ENCODE assay signal across 8 cellular contexts in the genomic region with DNA sequence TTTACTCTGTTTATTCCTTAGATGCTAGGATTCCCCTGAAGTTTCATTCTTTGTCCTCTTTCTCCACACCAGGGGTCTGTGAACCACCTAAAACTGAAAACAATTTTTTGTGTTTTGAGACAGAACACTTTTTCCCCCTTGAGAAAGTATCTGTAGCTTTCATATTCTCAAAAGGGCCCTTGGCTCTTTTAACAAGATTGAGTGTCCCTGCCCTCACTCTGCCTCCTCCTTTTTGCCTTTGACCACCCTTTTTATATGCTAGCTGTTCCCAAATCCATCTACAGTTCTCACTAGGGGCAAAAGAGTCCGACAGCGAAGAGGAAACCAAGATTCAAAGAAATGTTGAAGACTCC. TPM values are rescaled to one million over a fixed set of nuclear protein-coding genes. Genes with fewer than 3 reads are reported as not detected.
A peak's percentile ranks its signal among the peaks of the same experiment; 100 is the strongest.
DNase-seq lines count a peak whose midpoint lies in the region; ATAC-seq and TF ChIP-seq lines count a peak whose summit lies in the region.

No MANE protein-coding gene starts in this region.

- H3K27ac Mint-ChIP-seq in brain (peak overlapping the region; percentile 92 to 99 (median 96)), memory B cell (peak overlapping the region; percentile 87)

- ATAC-seq in Right ventricle myocardium superior (ENCODE audit: poor library complexity): no peak
- ATAC-seq in memory B cell (ENCODE audit: low read depth): no peak
- ATAC-seq in upper lobe of right lung: no peak
- ATAC-seq in HG02973 (IDR thresholded peaks at IDR 0.05; ENCODE audit: unreplicated experiment): no peak

- H3K9me3 Mint-ChIP-seq in brain: peaks cover 5 to 9% (median 7%) of the 10 kb centered on the region in 5 experiments
- H3K9me3 Mint-ChIP-seq in memory B cell: no peaks in the 10 kb centered on the region

- peak overlapping the region; percentile 73 for H3K4me3 ChIP-seq in cardiac muscle cell
- H3K4me3 ChIP-seq in upper lobe of right lung: peak overlapping the region; percentile 72

- H3K4me1 ChIP-seq in cardiac muscle cell (ENCODE audit: low read depth): peaks cover 15% of the 10 kb centered on the region
- H3K4me1 ChIP-seq in upper lobe of right lung: peaks cover 14% of the 10 kb centered on the region

- TF ChIP-seq CTCF in cardiac muscle cell (IDR thresholded peaks at IDR 0.05; ENCODE audit: low read depth, low read length): no peak
- TF ChIP-seq CTCF in brain (conservative IDR thresholded peaks at IDR 0.05): no peak
- no peak for TF ChIP-seq CTCF in upper lobe of right lung (IDR thresholded peaks at IDR 0.05)

- H3K27ac ChIP-seq in cardiac muscle cell (peak overlapping the region; percentile 92), upper lobe of right lung (peak overlapping the region; percentile 79)

- peaks cover 37% of the 10 kb centered on the region for H3K4me1 Mint-ChIP-seq in brain
- H3K4me1 Mint-ChIP-seq in memory B cell: peaks cover 29% of the 10 kb centered on the region

- intact Hi-C loops in Right ventricle myocardium superior (cut with DNase I): loop anchor here (10.0 kb wide), 1 partner anchor 200 kb away; a partner anchor contains a TSS
- intact Hi-C loops in upper lobe of right lung (cut with DNase I): no loop called here

- H3K27me3 ChIP-seq in cardiac muscle cell (no peaks in the 10 kb centered on the region), upper lobe of right lung (no peaks in the 10 kb centered on the region)

- peaks cover 17% of the 10 kb centered on the region for H3K36me3 Mint-ChIP-seq in brain
- H3K36me3 Mint-ChIP-seq in memory B cell: peaks cover 9% of the 10 kb centered on the region

- H3K36me3 ChIP-seq in cardiac muscle cell (peaks cover 4% of the 10 kb centered on the region), upper lobe of right lung (no peaks in the 10 kb centered on the region)

- H3K9me3 ChIP-seq in cardiac muscle cell (ENCODE audit: low read depth) (no peaks in the 10 kb centered on the region), upper lobe of right lung (no peaks in the 10 kb centered on the region)

- H3K4me3 Mint-ChIP-seq in brain (peak overlapping the region; percentile 90 to 96 (median 92)), memory B cell (peak overlapping the region; percentile 93)

- peaks cover 9% of the 10 kb centered on the region for H3K27me3 Mint-ChIP-seq in brain
- H3K27me3 Mint-ChIP-seq in memory B cell: no peaks in the 10 kb centered on the region

- no peak for DNase-seq in cardiac muscle cell (ENCODE audit: low read depth in 1 of 2, low spot score in 1 of 2)
- DNase-seq in Right ventricle myocardium superior: no peak
- no peak for DNase-seq in memory B cell (ENCODE audit: low spot score in 2 of 2)
- DNase-seq in upper lobe of right lung: no peak
- no peak for DNase-seq in COR-L47 (lab: John Stamatoyannopoulos, UW)
- DNase-seq in GDM1 (lab: John Stamatoyannopoulos, UW): no peak

RNA-seq across cellular contexts. Expression of a gene that starts 0.9 kb away (rescaled TPM):
- total RNA-seq in cardiac muscle cell (18.7 and 30.8 TPM in 2 replicates), Right ventricle myocardium superior (26.1 TPM), upper lobe of right lung (46.7 TPM)
- polyA plus RNA-seq in cardiac muscle cell (11.7 and 15.7 TPM in 2 replicates), brain (ENCODE audit: insufficient read depth, low read depth, low replicate concordance) (15.9 TPM)
